In genomic region chr4:24262616-24263015, GRCh38 we compare ENCODE assay signal across 29 cellular contexts.
DNase-seq lines count a peak whose midpoint lies in the region; ATAC-seq, FAIRE-seq and TF ChIP-seq lines count a peak whose summit lies in the region.
"Had no signal": no experiment of that assay in that cellular context is flagged by ENCODE, and none has a peak within 500 bp of the region (broad histone marks: within the 10 kb centered on the region; RNA-seq: fewer than 3 reads in every experiment).

No MANE protein-coding gene starts in this region.

- peak; percentile 70 for FAIRE-seq in keratinocyte (lab: Jason Lieb, UNC)
- FAIRE-seq: frontal cortex, GM12891 had no signal

- H3K36me3 ChIP-seq in RWPE2 (ENCODE audit: low read depth) (no peaks in the 10 kb centered on the region), keratinocyte (ENCODE audit: control insufficient read depth in 2 of 2, extremely low read depth in 1 of 2, insufficient read depth in 2 of 2, low read length in 2 of 2) (no peaks in the 10 kb centered on the region), gastrocnemius medialis (no peaks in the 10 kb centered on the region)
- H3K36me3 ChIP-seq: BE2C, esophagus muscularis mucosa, lower lobe of right lung, ovary had no signal

- H3K4me3 ChIP-seq in AG10803 (ENCODE audit: low read length) (no peak overlapping the region), RWPE2 (ENCODE audit: severe bottlenecking) (no peak overlapping the region), keratinocyte (ENCODE audit: control insufficient read depth in 2 of 3, extremely low read depth in 1 of 3, insufficient read depth in 2 of 3, low read depth in 1 of 3, low read length in 3 of 3) (no peak overlapping the region), gastrocnemius medialis (no peak overlapping the region)
- H3K4me3 ChIP-seq: lower lobe of right lung, mucosa of descending colon, ovary, PC-9 had no signal

- no peaks in the 10 kb centered on the region for H3K27me3 ChIP-seq in RWPE2 (ENCODE audit: insufficient read depth, poor library complexity, severe bottlenecking)
- H3K27me3 ChIP-seq in keratinocyte (ENCODE audit: control insufficient read depth, extremely low read depth, insufficient read depth, low read length): no peaks in the 10 kb centered on the region
- no peaks in the 10 kb centered on the region for H3K27me3 ChIP-seq in gastrocnemius medialis
- H3K27me3 ChIP-seq: esophagus muscularis mucosa, ovary had no signal

- dilution Hi-C loops in keratinocyte (cut with MboI; ENCODE audit: extremely low pct_ligation_motif_present, low sequenced_read_pairs): no loop called here

- TF ChIP-seq CTCF in AG10803 (conservative IDR thresholded peaks at IDR 0.05; ENCODE audit: low read length) (no peak), RWPE2 (IDR thresholded peaks at IDR 0.05; ENCODE audit: poor library complexity, severe bottlenecking) (no peak), keratinocyte (optimal IDR thresholded peaks at IDR 0.05 in 1 of 3, IDR thresholded peaks at IDR 0.05 in 1 of 3, conservative IDR thresholded peaks at IDR 0.05 in 1 of 3; ENCODE audit: extremely low read depth in 1 of 3, insufficient read depth in 2 of 3, low read length in 3 of 3) (no peak), gastrocnemius medialis (IDR thresholded peaks at IDR 0.05 in 4 of 5, conservative IDR thresholded peaks at IDR 0.05 in 1 of 5) (no peak)

- H3K9ac ChIP-seq in keratinocyte (ENCODE audit: control insufficient read depth, extremely low read depth, insufficient read depth, low read length): no peak overlapping the region

- H3K27ac ChIP-seq in RWPE2 (ENCODE audit: poor library complexity, severe bottlenecking) (no peak overlapping the region), keratinocyte (ENCODE audit: control insufficient read depth, insufficient read depth, low read length) (no peak overlapping the region), gastrocnemius medialis (peak overlapping the region; percentile 62 to 77 (median 66))
- H3K27ac ChIP-seq: esophagus muscularis mucosa, ovary, PC-9 had no signal

- no peaks in the 10 kb centered on the region for H3K9me1 ChIP-seq in keratinocyte (ENCODE audit: control insufficient read depth, extremely low read depth, insufficient read depth, low read length)

- no peak overlapping the region for H3K4me2 ChIP-seq in keratinocyte (ENCODE audit: control insufficient read depth, extremely low read depth, insufficient read depth, low read depth, low read length)
- H3K4me2 ChIP-seq: PC-9 had no signal

- no peaks in the 10 kb centered on the region for H3K4me1 ChIP-seq in RWPE2 (ENCODE audit: insufficient read depth, poor library complexity, severe bottlenecking)
- peaks cover 13% of the 10 kb centered on the region for H3K4me1 ChIP-seq in keratinocyte (ENCODE audit: control insufficient read depth, extremely low read depth, insufficient read depth, low read length)
- H3K4me1 ChIP-seq in gastrocnemius medialis: peaks cover 38 to 54% of the 10 kb centered on the region in 2 donors
- H3K4me1 ChIP-seq: BE2C, lower lobe of right lung had no signal

- H2AFZ ChIP-seq in keratinocyte (ENCODE audit: control insufficient read depth, low read length): no peak overlapping the region
- H2AFZ ChIP-seq: PC-9 had no signal

- intact Hi-C loops in gastrocnemius medialis (cut with DNase I; ENCODE audit: low total_unique reads): no loop called here

- ATAC-seq in RWPE2 (ENCODE audit: low read depth) (peak; percentile 23; the same call in 1 of the 3 replicates), gastrocnemius medialis (no peak), HG02642 (IDR thresholded peaks at IDR 0.05; ENCODE audit: poor library complexity, unreplicated experiment) (no peak)
- ATAC-seq: activated CD4-positive, CD25-positive, alpha-beta regulatory T cell treated with anti-CD3 and anti-CD28 coated beads, Interleukin-2, amount 50 U/mL, for 24 hours; mucosa of descending colon; SK-N-SH treated with all-trans-retinoic acid at 6 μM for 48 hours; stimulated activated memory B cell treated with anti-CD40 and anti-IgM and Interleukin-4, amounts not matched to agents 10 μg/mL and 1 μg/mL and 100 μg/mL, for 72 hours had no signal

- in situ Hi-C loops in gastrocnemius medialis (cut with MboI; ENCODE audit: low sequenced_read_pairs in 4 of 4): loop anchor here in 1 of 4 donors (25.0 kb wide), 1 partner anchor 900 kb away; no protein-coding TSS in a partner anchor

- H3K79me2 ChIP-seq in keratinocyte (ENCODE audit: control insufficient read depth, insufficient read depth, low read length): no peaks in the 10 kb centered on the region

- H3K9me3 ChIP-seq in RWPE2 (ENCODE audit: severe bottlenecking) (no peaks in the 10 kb centered on the region), keratinocyte (ENCODE audit: control insufficient read depth, low read depth, low read length) (no peaks in the 10 kb centered on the region), gastrocnemius medialis (no peaks in the 10 kb centered on the region)
- H3K9me3 ChIP-seq: BE2C, esophagus muscularis mucosa, lower lobe of right lung, mucosa of descending colon, ovary had no signal

- DNase-seq in AG10803 (ENCODE audit: low read depth): peak; percentile 6
- no peak for DNase-seq in RWPE2 (ENCODE audit: low spot score)
- no peak for DNase-seq in keratinocyte (ENCODE audit: low read depth, low spot score)
- no peak for DNase-seq in gastrocnemius medialis
- DNase-seq in COLO668 (lab: John Stamatoyannopoulos, UW; ENCODE audit: unreplicated experiment): no peak
- no peak for DNase-seq in OCI-M1 (lab: John Stamatoyannopoulos, UW)
- no peak for DNase-seq in NCI-H2196 (lab: John Stamatoyannopoulos, UW; ENCODE audit: unreplicated experiment)
- DNase-seq: activated CD4-positive, alpha-beta memory T cell treated with anti-CD3 and anti-CD28 coated beads, Interleukin-2, amount 10 ng/mL, durations not matched to agents 7 days and 5 days; activated CD8-positive, alpha-beta memory T cell treated with anti-CD3 and anti-CD28 coated beads, Interleukin-2, amount 50 U/mL, for 4 hours; activated naive CD4-positive, alpha-beta T cell treated with Interleukin-2 at 50 U/mL for 16 hours; BE2C; CD8-positive, alpha-beta memory T cell; DMS153; mucosa of descending colon; NCI-H146; NCI-H510A treated with DMSO at 0.1 percent for 48 hours; NK-92 treated with Interleukin-12 subunit alpha and Interleukin-12 subunit beta, amount 100 ng/mL, for 24 hours; ovary; PC-9; Right ventricle myocardium superior; T-helper 2 cell had no signal

- no peak for TF ChIP-seq POLR2A in gastrocnemius medialis (IDR thresholded peaks at IDR 0.05)

- no peaks in the 10 kb centered on the region for H4K20me1 ChIP-seq in keratinocyte (ENCODE audit: control insufficient read depth, extremely low read depth, insufficient read depth, low read length)

Comparison
In these comparisons a context has a peak if more than half of its experiments do, and no peak if none do; other contexts are left out.
1. H3K27ac ChIP-seq: peak in gastrocnemius medialis (4 of 4); none in RWPE2 (single experiment) and keratinocyte (single experiment).